8 cellular contexts compared by ENCODE assay signal in the genomic region with DNA sequence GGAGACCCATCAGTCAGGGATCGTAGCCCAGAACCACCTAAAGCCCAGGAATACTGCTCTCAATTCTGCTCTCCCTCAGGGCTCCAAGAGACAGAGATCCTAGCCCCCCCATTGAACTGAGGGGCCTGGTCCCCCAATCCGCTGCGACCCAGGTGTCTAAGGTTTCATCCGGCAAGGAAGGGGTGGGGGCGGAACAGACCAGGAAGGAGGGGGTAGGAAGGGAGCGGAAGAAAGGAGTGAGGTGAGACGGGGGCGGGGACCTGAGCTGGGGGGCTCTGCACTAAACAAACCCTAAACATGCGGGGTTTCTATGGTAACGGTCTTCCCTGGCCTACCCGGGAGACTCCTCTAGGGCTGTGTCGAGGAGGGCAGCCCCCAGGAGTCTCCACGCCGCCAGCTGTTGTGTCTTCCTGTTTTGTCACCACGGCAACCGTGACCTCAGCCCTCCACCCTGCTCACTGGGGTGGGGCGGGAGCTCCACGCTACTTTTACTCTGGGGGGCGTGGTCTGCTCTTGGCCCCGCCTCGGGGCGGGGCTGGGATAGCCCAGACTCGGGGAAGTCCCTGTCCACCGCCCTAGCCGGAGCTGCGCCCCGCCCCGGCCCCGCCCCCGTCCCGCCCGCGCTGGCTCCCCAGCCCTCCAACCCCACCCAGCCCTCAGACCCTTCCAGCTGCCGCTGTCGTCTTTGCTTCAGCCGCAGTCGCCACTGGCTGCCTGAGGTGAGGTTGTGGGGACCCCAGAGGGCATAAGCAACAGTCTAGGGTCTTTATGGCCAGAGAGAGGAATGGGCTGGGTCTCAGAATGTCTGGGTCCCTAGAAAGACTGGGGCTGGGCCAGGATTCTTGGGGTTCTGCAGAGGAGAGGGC. TPM values are rescaled to one million over a fixed set of nuclear protein-coding genes. Genes with fewer than 3 reads are reported as not detected.
A peak's percentile ranks its signal among the peaks of the same experiment; 100 is the strongest.
DNase-seq lines count a peak whose midpoint lies in the region; ATAC-seq and TF ChIP-seq lines count a peak whose summit lies in the region.

MYADM (plus strand) TSS at position 659 of the 866 bp plus-strand sequence. CDS start 5,647 bp downstream, outside the sequence.

- peak within 1 kb of the TSS; percentile 91 for H3K4me3 Mint-ChIP-seq in activated T-cell treated with anti-CD3 and anti-CD28 coated beads, Interleukin-2, amount 50 U/mL, for 4 hours

- H3K27me3 ChIP-seq in Panc1 (ENCODE audit: control insufficient read depth, insufficient read depth, low read length) = no peaks in the 10 kb centered on the region

- in situ Hi-C loops in Panc1 (cut with HindIII; ENCODE audit: low pct_unique_long_range_greater_than_20kb, low sequenced_read_pairs) = no loop called here

- H3K9me3 ChIP-seq in Panc1 (ENCODE audit: control insufficient read depth, insufficient read depth, low read depth, low read length) (no peaks in the 10 kb centered on the region), mucosa of descending colon (no peaks in the 10 kb centered on the region)

- peaks cover 41% of the 10 kb centered on the region for H3K4me1 Mint-ChIP-seq in activated T-cell treated with anti-CD3 and anti-CD28 coated beads, Interleukin-2, amount 50 U/mL, for 4 hours (ENCODE audit: low read depth)

- peak within 1 kb of the TSS; percentile 96 for H3K27ac ChIP-seq in Panc1 (ENCODE audit: low read length)

- DNase-seq in Ammon's horn (ENCODE audit: low spot score) (peak; percentile 98), Panc1 (ENCODE audit: low read depth, low spot score) (peak; percentile 95), erythroblast (lab: John Stamatoyannopoulos, UW) (peak; percentile 86 to 88), mucosa of descending colon (peak; percentile 99 to 100 (median 100))
- DNase-seq in activated T-cell treated with anti-CD3 and anti-CD28 coated beads, Interleukin-2, amount 50 U/mL, for 4 hours = peak; percentile 100
- peak; percentile 98 to 99 for DNase-seq in stimulated activated CD8-positive, alpha-beta memory T cell treated with anti-CD3 and anti-CD28 coated beads, Interleukin-2, amount 100 ng/mL, for 48 hours (ENCODE audit: low read depth in 2 of 2)

- peaks cover 39% of the 10 kb centered on the region for H3K4me1 ChIP-seq in Panc1 (ENCODE audit: control insufficient read depth, insufficient read depth, low read length)
- peaks cover 33% of the 10 kb centered on the region for H3K4me1 ChIP-seq in mucosa of descending colon (ENCODE audit: low read depth)

- peak; percentile 59 for ATAC-seq in GM19043 (IDR thresholded peaks at IDR 0.05; ENCODE audit: low read depth, unreplicated experiment)
- peak; percentile 76 for ATAC-seq in HG03354 (IDR thresholded peaks at IDR 0.05; ENCODE audit: poor library complexity, severe bottlenecking, unreplicated experiment)
- ATAC-seq in Panc1 = peak; percentile 70
- peak; percentile 76 to 77 for ATAC-seq in activated T-cell treated with anti-CD3 and anti-CD28 coated beads, Interleukin-2, amount 50 U/mL, for 4 hours
- ATAC-seq in mucosa of descending colon = peak; percentile 77

- CTCF ChIA-PET in Panc1 (lab: Charles Lee) = interaction anchor here (0.8 kb wide), 1 partner anchor 162 kb away, joined by 3 read pairs; no protein-coding TSS in a partner anchor

- no peaks in the 10 kb centered on the region for H3K27me3 Mint-ChIP-seq in activated T-cell treated with anti-CD3 and anti-CD28 coated beads, Interleukin-2, amount 50 U/mL, for 4 hours (ENCODE audit: low read depth)

- POLR2A ChIA-PET in Panc1 (lab: Charles Lee) = interaction anchor here (0.5 to 2.5 kb wide), 9 partner anchors 9 to 305 kb away, joined by 3 to 16 read pairs (median 4); partner anchors contain the start of gene TMC4

- H3K36me3 Mint-ChIP-seq in activated T-cell treated with anti-CD3 and anti-CD28 coated beads, Interleukin-2, amount 50 U/mL, for 4 hours (ENCODE audit: insufficient read depth) = peaks cover 4% of the 10 kb centered on the region

- TF ChIP-seq CTCF in Panc1 (IDR thresholded peaks at IDR 0.05) (no peak), mucosa of descending colon (IDR thresholded peaks at IDR 0.05) (no peak)

- intact Hi-C loops in Panc1 (cut with micrococcal nuclease; ENCODE audit: unreplicated experiment) = no loop called here
- intact Hi-C loops in mucosa of descending colon (cut with DNase I, micrococcal nuclease) = no loop called here

- no peaks in the 10 kb centered on the region for H3K9me3 Mint-ChIP-seq in activated T-cell treated with anti-CD3 and anti-CD28 coated beads, Interleukin-2, amount 50 U/mL, for 4 hours

- peak; percentile 26 for TF ChIP-seq POLR2A in erythroblast (IDR thresholded peaks at IDR 0.05; ENCODE audit: low read length)

- BruUV-seq in Panc1 (replicated peaks; lab: Mats Ljungman, UMichigan) = TSS peak; percentile 92

- no peaks in the 10 kb centered on the region; the same call in 1 of the 2 replicates for H3K36me3 ChIP-seq in Panc1 (ENCODE audit: control insufficient read depth, insufficient read depth, low read length)
- H3K36me3 ChIP-seq in mucosa of descending colon (ENCODE audit: low read depth) = no peaks in the 10 kb centered on the region

- peak within 1 kb of the TSS; percentile 95 to 96 for H3K4me3 ChIP-seq in Panc1 (ENCODE audit: low read depth in 2 of 2, low read length in 2 of 2)
- H3K4me3 ChIP-seq in mucosa of descending colon = peak within 1 kb of the TSS; percentile 23

RNA-seq across cellular contexts. Expression of gene MYADM, which starts in this region (rescaled TPM):
- total RNA-seq in Panc1 (2021; ENCODE audit: unreplicated experiment) (469 TPM), mucosa of descending colon (100 to 1,000 TPM in 1 of 3 donors, 10 to 100 TPM in 2; 47.0 to 193 (median 67.7) TPM)
- polyA plus RNA-seq in Panc1 (2012; ENCODE audit: insufficient read length) = 387 TPM
- total RNA-seq in activated T-cell treated with anti-CD3 and anti-CD28 coated beads, Interleukin-2, amount 50 U/mL, for 4 hours = 10 to 100 TPM; 11.3 to 12.0 (median 11.6) TPM

Comparison
In these comparisons a context has a peak if more than half of its experiments do, and no peak if none do; other contexts are left out.
1. Peak in every context shown above with its lines: DNase-seq, ATAC-seq, H3K4me3 ChIP-seq and H3K27ac ChIP-seq.